ENCODE assay signal across 27 cellular contexts in the genomic region with DNA sequence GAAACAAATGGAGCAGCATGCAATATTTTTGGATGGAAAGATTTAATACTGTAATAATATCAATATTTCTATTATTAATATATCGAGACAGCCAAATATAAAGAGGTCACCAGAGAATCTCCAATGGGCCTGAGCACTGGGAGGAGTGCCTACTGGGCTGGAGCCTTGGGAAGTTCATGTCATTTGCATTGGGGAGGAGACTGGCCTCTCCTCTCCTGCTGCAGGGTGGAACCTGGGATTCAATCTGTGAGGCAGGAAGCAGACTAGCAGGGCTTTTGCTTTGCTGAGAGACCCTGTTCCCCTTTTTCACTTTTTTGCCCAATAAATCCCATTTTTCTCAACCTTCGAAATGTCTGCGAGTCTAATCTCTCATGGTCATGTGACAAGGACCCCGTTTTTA.
"Had no signal": no experiment of that assay in that cellular context is flagged by ENCODE, and none has a peak within 500 bp of the region (broad histone marks: within the 10 kb centered on the region; RNA-seq: fewer than 3 reads in every experiment).

No MANE protein-coding gene starts in this region.

- H3K4me3 Mint-ChIP-seq: activated CD4-positive, alpha-beta memory T cell treated with anti-CD3 and anti-CD28 coated beads, Interleukin-2, amount 10 ng/mL, durations not matched to agents 7 days and 5 days; activated CD4-positive, alpha-beta T cell treated with anti-CD3 and anti-CD28 coated beads, Interleukin-2, amount 10 ng/mL, durations not matched to agents 7 days and 5 days; activated naive CD8-positive, alpha-beta T cell; activated T-cell treated with anti-CD3 and anti-CD28 coated beads, Interleukin-2, amount 50 U/mL, for 24 hours; activated T-helper 17 cell treated with anti-CD3 and anti-CD28 coated beads, Interleukin-2, amount 50 U/mL, for 72 hours; central memory CD8-positive, alpha-beta T cell; dendritic cell treated with granulocyte-macrophage colony-stimulating factor and Interleukin-4, amounts not matched to agents 40 ng/mL and 50 ng/mL, for 4 days; endodermal cell had no signal

- H3K36me3 ChIP-seq: brain microvascular endothelial cell had no signal

- H3K27me3 Mint-ChIP-seq: activated CD4-positive, alpha-beta memory T cell treated with anti-CD3 and anti-CD28 coated beads, Interleukin-2, amount 10 ng/mL, durations not matched to agents 7 days and 5 days; activated CD4-positive, alpha-beta T cell treated with anti-CD3 and anti-CD28 coated beads, Interleukin-2, amount 10 ng/mL, durations not matched to agents 7 days and 5 days; activated naive CD8-positive, alpha-beta T cell; activated T-cell treated with anti-CD3 and anti-CD28 coated beads, Interleukin-2, amount 50 U/mL, for 24 hours; activated T-helper 17 cell treated with anti-CD3 and anti-CD28 coated beads, Interleukin-2, amount 50 U/mL, for 72 hours; central memory CD8-positive, alpha-beta T cell; dendritic cell treated with granulocyte-macrophage colony-stimulating factor and Interleukin-4, amounts not matched to agents 40 ng/mL and 50 ng/mL, for 4 days had no signal

- H3K27me3 ChIP-seq: brain microvascular endothelial cell, dorsolateral prefrontal cortex had no signal

- H3K9me3 Mint-ChIP-seq: activated CD4-positive, alpha-beta T cell treated with anti-CD3 and anti-CD28 coated beads, Interleukin-2, amount 10 ng/mL, durations not matched to agents 7 days and 5 days; activated T-helper 17 cell treated with anti-CD3 and anti-CD28 coated beads, Interleukin-2, amount 50 U/mL, for 72 hours; dendritic cell treated with granulocyte-macrophage colony-stimulating factor and Interleukin-4, amounts not matched to agents 40 ng/mL and 50 ng/mL, for 4 days; endodermal cell had no signal

- H3K4me1 Mint-ChIP-seq: activated CD4-positive, alpha-beta memory T cell treated with anti-CD3 and anti-CD28 coated beads, Interleukin-2, amount 10 ng/mL, durations not matched to agents 7 days and 5 days; activated CD4-positive, alpha-beta T cell treated with anti-CD3 and anti-CD28 coated beads, Interleukin-2, amount 10 ng/mL, durations not matched to agents 7 days and 5 days; activated T-helper 17 cell treated with anti-CD3 and anti-CD28 coated beads, Interleukin-2, amount 50 U/mL, for 72 hours; central memory CD8-positive, alpha-beta T cell had no signal

- DNase-seq: activated CD4-positive, alpha-beta memory T cell treated with anti-CD3 and anti-CD28 coated beads, Interleukin-2, amount 10 ng/mL, durations not matched to agents 7 days and 5 days; activated CD4-positive, alpha-beta T cell treated with anti-CD3 and anti-CD28 coated beads for 1 hour; activated CD4-positive, alpha-beta T cell treated with anti-CD3 and anti-CD28 coated beads for 4 hours; activated CD4-positive, alpha-beta T cell treated with anti-CD3 and anti-CD28 coated beads, Interleukin-2, amount 10 ng/mL, durations not matched to agents 7 days and 5 days; activated CD4-positive, alpha-beta T cell treated with anti-CD3 and anti-CD28 coated beads, Interleukin-2, amount 50 U/mL, for 4 hours; activated CD8-positive, alpha-beta memory T cell treated with anti-CD3 and anti-CD28 coated beads, Interleukin-2, amount 50 U/mL, for 48 hours; activated effector memory CD4-positive, alpha-beta T cell treated with Interleukin-2 at 50 U/mL for 16 hours; activated gamma-delta T cell treated with Interleukin-2 at 50 U/mL for 16 hours; activated naive CD4-positive, alpha-beta T cell treated with anti-CD3 and anti-CD28 coated beads, Interleukin-2, amount 50 U/mL, for 16 hours; activated naive CD4-positive, alpha-beta T cell treated with Interleukin-2 at 50 U/mL for 16 hours; activated T-cell treated with anti-CD3 and anti-CD28 coated beads for 4 hours; activated T-cell treated with anti-CD3 and anti-CD28 coated beads, Interleukin-2, amount 50 U/mL, for 24 hours; amniotic stem cell; anterior cingulate cortex; brain microvascular endothelial cell; dorsolateral prefrontal cortex; effector memory CD4-positive, alpha-beta T cell; endodermal cell; foreskin fibroblast; head of caudate nucleus; T-helper 2 cell had no signal

- H3K27ac ChIP-seq: brain microvascular endothelial cell, coronary artery, dorsolateral prefrontal cortex had no signal

- ATAC-seq: activated T-helper 17 cell treated with anti-CD3 and anti-CD28 coated beads, Interleukin-2, amount 50 U/mL, for 72 hours; esophagus mucosa had no signal

- H3K27ac Mint-ChIP-seq: activated CD4-positive, alpha-beta memory T cell treated with anti-CD3 and anti-CD28 coated beads, Interleukin-2, amount 10 ng/mL, durations not matched to agents 7 days and 5 days; activated CD4-positive, alpha-beta T cell treated with anti-CD3 and anti-CD28 coated beads, Interleukin-2, amount 10 ng/mL, durations not matched to agents 7 days and 5 days; activated naive CD8-positive, alpha-beta T cell; activated T-cell treated with anti-CD3 and anti-CD28 coated beads, Interleukin-2, amount 50 U/mL, for 24 hours; activated T-helper 17 cell treated with anti-CD3 and anti-CD28 coated beads, Interleukin-2, amount 50 U/mL, for 72 hours; dendritic cell treated with granulocyte-macrophage colony-stimulating factor and Interleukin-4, amounts not matched to agents 40 ng/mL and 50 ng/mL, for 4 days; endodermal cell had no signal

- H3K4me3 ChIP-seq: coronary artery, dorsolateral prefrontal cortex had no signal

- H3K36me3 Mint-ChIP-seq: activated naive CD8-positive, alpha-beta T cell had no signal
